Comparison of ENCODE assay signal across 1 cellular context in genomic region chr9:34457266-34458012, GRCh38.
A peak's percentile ranks its signal among the peaks of the same experiment; 100 is the strongest.
TF ChIP-seq lines count a peak whose summit lies in the region.

No MANE protein-coding gene starts in this region.

TF ChIP-seq in HEK293, 187 proteins besides CTCF, POLR2A, EP300 and RAD21 (continued from another document and continues in another):
- no peak for TF ChIP-seq ZNF513 (tag by site-specific recombination; IDR thresholded peaks at IDR 0.05)
- TF ChIP-seq ZNF398 (tag by site-specific recombination; IDR thresholded peaks at IDR 0.05), result 0 out of 2 replicates have a peak, but pooled peaks have one; percentile 32
- TF ChIP-seq, protein P1, sequence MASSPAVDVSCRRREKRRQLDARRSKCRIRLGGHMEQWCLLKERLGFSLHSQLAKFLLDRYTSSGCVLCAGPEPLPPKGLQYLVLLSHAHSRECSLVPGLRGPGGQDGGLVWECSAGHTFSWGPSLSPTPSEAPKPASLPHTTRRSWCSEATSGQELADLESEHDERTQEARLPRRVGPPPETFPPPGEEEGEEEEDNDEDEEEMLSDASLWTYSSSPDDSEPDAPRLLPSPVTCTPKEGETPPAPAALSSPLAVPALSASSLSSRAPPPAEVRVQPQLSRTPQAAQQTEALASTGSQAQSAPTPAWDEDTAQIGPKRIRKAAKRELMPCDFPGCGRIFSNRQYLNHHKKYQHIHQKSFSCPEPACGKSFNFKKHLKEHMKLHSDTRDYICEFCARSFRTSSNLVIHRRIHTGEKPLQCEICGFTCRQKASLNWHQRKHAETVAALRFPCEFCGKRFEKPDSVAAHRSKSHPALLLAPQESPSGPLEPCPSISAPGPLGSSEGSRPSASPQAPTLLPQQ (tag by site-specific recombination; IDR thresholded peaks at IDR 0.05), result peak; percentile 71; the same call in 1 of the 2 replicates
- TF ChIP-seq ZFP3 (tag by site-specific recombination; IDR thresholded peaks at IDR 0.05; ENCODE audit: low read depth), result no peak
- TF ChIP-seq ZNF311 (tag by site-specific recombination; IDR thresholded peaks at IDR 0.05; ENCODE audit: borderline replicate concordance), result no peak
- TF ChIP-seq SETDB1 (IDR thresholded peaks at IDR 0.05; ENCODE audit: insufficient read length, low read length), result no peak
- no peak for TF ChIP-seq ZNF776 (tag by site-specific recombination; IDR thresholded peaks at IDR 0.05; ENCODE audit: borderline replicate concordance)
- TF ChIP-seq, protein P2, sequence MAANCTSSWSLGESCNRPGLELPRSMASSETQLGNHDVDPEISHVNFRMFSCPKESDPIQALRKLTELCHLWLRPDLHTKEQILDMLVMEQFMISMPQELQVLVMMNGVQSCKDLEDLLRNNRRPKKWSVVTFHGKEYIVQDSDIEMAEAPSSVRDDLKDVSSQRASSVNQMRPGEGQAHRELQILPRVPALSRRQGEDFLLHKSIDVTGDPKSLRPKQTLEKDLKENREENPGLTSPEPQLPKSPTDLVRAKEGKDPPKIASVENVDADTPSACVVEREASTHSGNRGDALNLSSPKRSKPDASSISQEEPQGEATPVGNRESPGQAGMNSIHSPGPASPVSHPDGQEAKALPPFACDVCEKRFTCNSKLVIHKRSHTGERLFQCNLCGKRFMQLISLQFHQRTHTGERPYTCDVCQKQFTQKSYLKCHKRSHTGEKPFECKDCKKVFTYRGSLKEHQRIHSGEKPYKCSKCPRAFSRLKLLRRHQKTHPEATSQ (tag by site-specific recombination; IDR thresholded peaks at IDR 0.05), result no peak; the same call in 1 of the 2 replicates
- no peak for TF ChIP-seq ZNF175 (tag by site-specific recombination; IDR thresholded peaks at IDR 0.05)
- TF ChIP-seq ZFP41 (tag by site-specific recombination; IDR thresholded peaks at IDR 0.05; ENCODE audit: borderline replicate concordance), result no peak
- TF ChIP-seq ZNF174 (tag by site-specific recombination; IDR thresholded peaks at IDR 0.05), result no peak
- no peak for TF ChIP-seq ZNF701 (tag by site-specific recombination; IDR thresholded peaks at IDR 0.05)
- no peak for TF ChIP-seq ZNF768 (tag by site-specific recombination; IDR thresholded peaks at IDR 0.05)
- TF ChIP-seq HOXD13 (CRISPR knock-in tag; IDR thresholded peaks at IDR 0.05; ENCODE audit: borderline replicate concordance), result no peak
- peak; percentile 21; the same call in 1 of the 2 replicates for TF ChIP-seq ZNF580 (tag by site-specific recombination; IDR thresholded peaks at IDR 0.05)
- TF ChIP-seq ZNF658 (tag by site-specific recombination; IDR thresholded peaks at IDR 0.05), result no peak
- TF ChIP-seq, protein P3, sequence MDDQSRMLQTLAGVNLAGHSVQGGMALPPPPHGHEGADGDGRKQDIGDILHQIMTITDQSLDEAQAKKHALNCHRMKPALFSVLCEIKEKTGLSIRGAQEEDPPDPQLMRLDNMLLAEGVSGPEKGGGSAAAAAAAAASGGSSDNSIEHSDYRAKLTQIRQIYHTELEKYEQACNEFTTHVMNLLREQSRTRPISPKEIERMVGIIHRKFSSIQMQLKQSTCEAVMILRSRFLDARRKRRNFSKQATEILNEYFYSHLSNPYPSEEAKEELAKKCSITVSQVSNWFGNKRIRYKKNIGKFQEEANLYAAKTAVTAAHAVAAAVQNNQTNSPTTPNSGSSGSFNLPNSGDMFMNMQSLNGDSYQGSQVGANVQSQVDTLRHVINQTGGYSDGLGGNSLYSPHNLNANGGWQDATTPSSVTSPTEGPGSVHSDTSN (CRISPR knock-in tag; IDR thresholded peaks at IDR 0.05), result no peak
- no peak for TF ChIP-seq ZNF660 (tag by site-specific recombination; IDR thresholded peaks at IDR 0.05)
- no peak for TF ChIP-seq ZNF223 (tag by site-specific recombination; IDR thresholded peaks at IDR 0.05)
- TF ChIP-seq, protein P4, sequence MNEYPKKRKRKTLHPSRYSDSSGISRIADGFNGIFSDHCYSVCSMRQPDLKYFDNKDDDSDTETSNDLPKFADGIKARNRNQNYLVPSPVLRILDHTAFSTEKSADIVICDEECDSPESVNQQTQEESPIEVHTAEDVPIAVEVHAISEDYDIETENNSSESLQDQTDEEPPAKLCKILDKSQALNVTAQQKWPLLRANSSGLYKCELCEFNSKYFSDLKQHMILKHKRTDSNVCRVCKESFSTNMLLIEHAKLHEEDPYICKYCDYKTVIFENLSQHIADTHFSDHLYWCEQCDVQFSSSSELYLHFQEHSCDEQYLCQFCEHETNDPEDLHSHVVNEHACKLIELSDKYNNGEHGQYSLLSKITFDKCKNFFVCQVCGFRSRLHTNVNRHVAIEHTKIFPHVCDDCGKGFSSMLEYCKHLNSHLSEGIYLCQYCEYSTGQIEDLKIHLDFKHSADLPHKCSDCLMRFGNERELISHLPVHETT (tag by site-specific recombination; IDR thresholded peaks at IDR 0.05), result peak; percentile 77; the same call in 1 of the 2 replicates
- no peak for TF ChIP-seq ZNF596 (tag by site-specific recombination; IDR thresholded peaks at IDR 0.05)
- peak; percentile 74 for TF ChIP-seq ZBTB21 (tag by site-specific recombination; IDR thresholded peaks at IDR 0.05)
- TF ChIP-seq ZBTB48 (tag by site-specific recombination; IDR thresholded peaks at IDR 0.05), result peak; percentile 84
- no peak for TF ChIP-seq ZNF239 (tag by site-specific recombination; IDR thresholded peaks at IDR 0.05)
- no peak for TF ChIP-seq YY1 (tag by site-specific recombination; IDR thresholded peaks at IDR 0.05)
- TF ChIP-seq ZNF354C (tag by site-specific recombination; IDR thresholded peaks at IDR 0.05; ENCODE audit: borderline replicate concordance, low read depth), result no peak
- TF ChIP-seq ZNF530 (tag by site-specific recombination; IDR thresholded peaks at IDR 0.05; ENCODE audit: low read depth), result peak; percentile 37; the same call in 1 of the 2 replicates
- TF ChIP-seq, protein P5, sequence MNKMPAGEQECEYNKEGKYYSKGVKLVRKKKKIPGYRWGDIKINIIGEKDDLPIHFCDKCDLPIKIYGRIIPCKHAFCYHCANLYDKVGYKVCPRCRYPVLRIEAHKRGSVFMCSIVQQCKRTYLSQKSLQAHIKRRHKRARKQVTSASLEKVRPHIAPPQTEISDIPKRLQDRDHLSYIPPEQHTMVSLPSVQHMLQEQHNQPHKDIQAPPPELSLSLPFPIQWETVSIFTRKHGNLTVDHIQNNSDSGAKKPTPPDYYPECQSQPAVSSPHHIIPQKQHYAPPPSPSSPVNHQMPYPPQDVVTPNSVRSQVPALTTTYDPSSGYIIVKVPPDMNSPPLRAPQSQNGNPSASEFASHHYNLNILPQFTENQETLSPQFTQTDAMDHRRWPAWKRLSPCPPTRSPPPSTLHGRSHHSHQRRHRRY (tag by site-specific recombination; IDR thresholded peaks at IDR 0.05), result no peak
- no peak for TF ChIP-seq EGR2 (tag by site-specific recombination; IDR thresholded peaks at IDR 0.05; ENCODE audit: low read depth)
- no peak for TF ChIP-seq ZNF529 (tag by site-specific recombination; IDR thresholded peaks at IDR 0.05; ENCODE audit: insufficient replicate concordance)
- no peak for TF ChIP-seq ZNF202 (tag by site-specific recombination; IDR thresholded peaks at IDR 0.05; ENCODE audit: borderline replicate concordance)
- TF ChIP-seq ZNF132 (tag by site-specific recombination; IDR thresholded peaks at IDR 0.05; ENCODE audit: borderline replicate concordance), result no peak
- TF ChIP-seq ZEB2 (tag by site-specific recombination; IDR thresholded peaks at IDR 0.05), result peak; percentile 90
- no peak for TF ChIP-seq REST (tag by site-specific recombination; IDR thresholded peaks at IDR 0.05)
- no peak for TF ChIP-seq REPIN1 (tag by site-specific recombination; IDR thresholded peaks at IDR 0.05; ENCODE audit: low read depth)
- TF ChIP-seq KLF10 (tag by site-specific recombination; IDR thresholded peaks at IDR 0.05), result no peak
- peak; percentile 42; the same call in 1 of the 2 replicates for TF ChIP-seq ZNF843 (tag by site-specific recombination; IDR thresholded peaks at IDR 0.05)
- TF ChIP-seq KLF1 (tag by site-specific recombination; IDR thresholded peaks at IDR 0.05), result peak; percentile 29; the same call in 1 of the 2 replicates
- peak; percentile 66; the same call in 1 of the 2 replicates for TF ChIP-seq INSM2 (tag by site-specific recombination; IDR thresholded peaks at IDR 0.05)
- TF ChIP-seq ZNF214 (tag by site-specific recombination; IDR thresholded peaks at IDR 0.05; ENCODE audit: borderline replicate concordance), result no peak
- 0 out of 2 replicates have a peak, but pooled peaks have one; percentile 46 for TF ChIP-seq SP3 (tag by site-specific recombination; IDR thresholded peaks at IDR 0.05)
- TF ChIP-seq ZNF221 (tag by site-specific recombination; IDR thresholded peaks at IDR 0.05; ENCODE audit: borderline replicate concordance), result no peak
- TF ChIP-seq, protein P6, sequence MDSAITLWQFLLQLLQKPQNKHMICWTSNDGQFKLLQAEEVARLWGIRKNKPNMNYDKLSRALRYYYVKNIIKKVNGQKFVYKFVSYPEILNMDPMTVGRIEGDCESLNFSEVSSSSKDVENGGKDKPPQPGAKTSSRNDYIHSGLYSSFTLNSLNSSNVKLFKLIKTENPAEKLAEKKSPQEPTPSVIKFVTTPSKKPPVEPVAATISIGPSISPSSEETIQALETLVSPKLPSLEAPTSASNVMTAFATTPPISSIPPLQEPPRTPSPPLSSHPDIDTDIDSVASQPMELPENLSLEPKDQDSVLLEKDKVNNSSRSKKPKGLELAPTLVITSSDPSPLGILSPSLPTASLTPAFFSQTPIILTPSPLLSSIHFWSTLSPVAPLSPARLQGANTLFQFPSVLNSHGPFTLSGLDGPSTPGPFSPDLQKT (IDR thresholded peaks at IDR 0.05; ENCODE audit: borderline replicate concordance, low read depth, low read length), result no peak
- peak; percentile 81 for TF ChIP-seq ZNF324 (tag by site-specific recombination; IDR thresholded peaks at IDR 0.05)
- no peak for TF ChIP-seq ZNF792 (tag by site-specific recombination; IDR thresholded peaks at IDR 0.05)
